ENCODE assay signal across 1 cellular context in the genomic region with DNA sequence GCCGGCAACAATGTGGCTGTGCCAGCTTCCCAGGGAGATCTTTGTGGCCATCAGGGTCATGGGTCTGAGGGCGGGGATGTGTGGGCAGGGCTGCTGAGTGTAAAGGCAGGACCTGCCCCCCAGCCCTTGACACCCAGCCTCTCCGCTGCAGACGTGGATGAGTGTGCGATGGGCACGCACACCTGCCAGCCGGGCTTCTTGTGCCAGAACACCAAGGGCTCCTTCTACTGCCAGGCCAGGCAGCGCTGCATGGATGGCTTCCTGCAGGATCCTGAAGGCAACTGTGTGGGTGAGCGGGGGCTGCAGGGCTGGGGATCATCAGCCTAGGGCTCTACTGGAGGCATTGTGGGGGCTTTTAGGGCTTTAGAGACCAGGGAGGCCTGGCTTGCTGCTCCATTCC.
TF ChIP-seq lines count a peak whose summit lies in the region.

No MANE protein-coding gene starts in this region.

TF ChIP-seq in H1, 55 proteins besides CTCF, POLR2A, EP300 and RAD21:
- TF ChIP-seq SRF (IDR thresholded peaks at IDR 0.05; ENCODE audit: low read depth, low read length) (no peak), KDM5A (IDR thresholded peaks at IDR 0.05; ENCODE audit: low read length) (no peak), RNF2 (IDR thresholded peaks at IDR 0.05; ENCODE audit: borderline replicate concordance, low read depth, low read length, missing control alignments, poor library complexity, severe bottlenecking) (no peak), SP4 (IDR thresholded peaks at IDR 0.05; ENCODE audit: low read length) (no peak), CEBPB (IDR thresholded peaks at IDR 0.05; ENCODE audit: low read depth, low read length) (no peak), NANOG (IDR thresholded peaks at IDR 0.05; ENCODE audit: insufficient read depth, low read depth, low read length, poor library complexity, severe bottlenecking) (no peak), SIN3A (conservative IDR thresholded peaks at IDR 0.05 in 1 of 2, IDR thresholded peaks at IDR 0.05 in 1 of 2; ENCODE audit: low read depth in 1 of 2, low read length in 2 of 2) (no peak)
- TF ChIP-seq, protein P1, sequence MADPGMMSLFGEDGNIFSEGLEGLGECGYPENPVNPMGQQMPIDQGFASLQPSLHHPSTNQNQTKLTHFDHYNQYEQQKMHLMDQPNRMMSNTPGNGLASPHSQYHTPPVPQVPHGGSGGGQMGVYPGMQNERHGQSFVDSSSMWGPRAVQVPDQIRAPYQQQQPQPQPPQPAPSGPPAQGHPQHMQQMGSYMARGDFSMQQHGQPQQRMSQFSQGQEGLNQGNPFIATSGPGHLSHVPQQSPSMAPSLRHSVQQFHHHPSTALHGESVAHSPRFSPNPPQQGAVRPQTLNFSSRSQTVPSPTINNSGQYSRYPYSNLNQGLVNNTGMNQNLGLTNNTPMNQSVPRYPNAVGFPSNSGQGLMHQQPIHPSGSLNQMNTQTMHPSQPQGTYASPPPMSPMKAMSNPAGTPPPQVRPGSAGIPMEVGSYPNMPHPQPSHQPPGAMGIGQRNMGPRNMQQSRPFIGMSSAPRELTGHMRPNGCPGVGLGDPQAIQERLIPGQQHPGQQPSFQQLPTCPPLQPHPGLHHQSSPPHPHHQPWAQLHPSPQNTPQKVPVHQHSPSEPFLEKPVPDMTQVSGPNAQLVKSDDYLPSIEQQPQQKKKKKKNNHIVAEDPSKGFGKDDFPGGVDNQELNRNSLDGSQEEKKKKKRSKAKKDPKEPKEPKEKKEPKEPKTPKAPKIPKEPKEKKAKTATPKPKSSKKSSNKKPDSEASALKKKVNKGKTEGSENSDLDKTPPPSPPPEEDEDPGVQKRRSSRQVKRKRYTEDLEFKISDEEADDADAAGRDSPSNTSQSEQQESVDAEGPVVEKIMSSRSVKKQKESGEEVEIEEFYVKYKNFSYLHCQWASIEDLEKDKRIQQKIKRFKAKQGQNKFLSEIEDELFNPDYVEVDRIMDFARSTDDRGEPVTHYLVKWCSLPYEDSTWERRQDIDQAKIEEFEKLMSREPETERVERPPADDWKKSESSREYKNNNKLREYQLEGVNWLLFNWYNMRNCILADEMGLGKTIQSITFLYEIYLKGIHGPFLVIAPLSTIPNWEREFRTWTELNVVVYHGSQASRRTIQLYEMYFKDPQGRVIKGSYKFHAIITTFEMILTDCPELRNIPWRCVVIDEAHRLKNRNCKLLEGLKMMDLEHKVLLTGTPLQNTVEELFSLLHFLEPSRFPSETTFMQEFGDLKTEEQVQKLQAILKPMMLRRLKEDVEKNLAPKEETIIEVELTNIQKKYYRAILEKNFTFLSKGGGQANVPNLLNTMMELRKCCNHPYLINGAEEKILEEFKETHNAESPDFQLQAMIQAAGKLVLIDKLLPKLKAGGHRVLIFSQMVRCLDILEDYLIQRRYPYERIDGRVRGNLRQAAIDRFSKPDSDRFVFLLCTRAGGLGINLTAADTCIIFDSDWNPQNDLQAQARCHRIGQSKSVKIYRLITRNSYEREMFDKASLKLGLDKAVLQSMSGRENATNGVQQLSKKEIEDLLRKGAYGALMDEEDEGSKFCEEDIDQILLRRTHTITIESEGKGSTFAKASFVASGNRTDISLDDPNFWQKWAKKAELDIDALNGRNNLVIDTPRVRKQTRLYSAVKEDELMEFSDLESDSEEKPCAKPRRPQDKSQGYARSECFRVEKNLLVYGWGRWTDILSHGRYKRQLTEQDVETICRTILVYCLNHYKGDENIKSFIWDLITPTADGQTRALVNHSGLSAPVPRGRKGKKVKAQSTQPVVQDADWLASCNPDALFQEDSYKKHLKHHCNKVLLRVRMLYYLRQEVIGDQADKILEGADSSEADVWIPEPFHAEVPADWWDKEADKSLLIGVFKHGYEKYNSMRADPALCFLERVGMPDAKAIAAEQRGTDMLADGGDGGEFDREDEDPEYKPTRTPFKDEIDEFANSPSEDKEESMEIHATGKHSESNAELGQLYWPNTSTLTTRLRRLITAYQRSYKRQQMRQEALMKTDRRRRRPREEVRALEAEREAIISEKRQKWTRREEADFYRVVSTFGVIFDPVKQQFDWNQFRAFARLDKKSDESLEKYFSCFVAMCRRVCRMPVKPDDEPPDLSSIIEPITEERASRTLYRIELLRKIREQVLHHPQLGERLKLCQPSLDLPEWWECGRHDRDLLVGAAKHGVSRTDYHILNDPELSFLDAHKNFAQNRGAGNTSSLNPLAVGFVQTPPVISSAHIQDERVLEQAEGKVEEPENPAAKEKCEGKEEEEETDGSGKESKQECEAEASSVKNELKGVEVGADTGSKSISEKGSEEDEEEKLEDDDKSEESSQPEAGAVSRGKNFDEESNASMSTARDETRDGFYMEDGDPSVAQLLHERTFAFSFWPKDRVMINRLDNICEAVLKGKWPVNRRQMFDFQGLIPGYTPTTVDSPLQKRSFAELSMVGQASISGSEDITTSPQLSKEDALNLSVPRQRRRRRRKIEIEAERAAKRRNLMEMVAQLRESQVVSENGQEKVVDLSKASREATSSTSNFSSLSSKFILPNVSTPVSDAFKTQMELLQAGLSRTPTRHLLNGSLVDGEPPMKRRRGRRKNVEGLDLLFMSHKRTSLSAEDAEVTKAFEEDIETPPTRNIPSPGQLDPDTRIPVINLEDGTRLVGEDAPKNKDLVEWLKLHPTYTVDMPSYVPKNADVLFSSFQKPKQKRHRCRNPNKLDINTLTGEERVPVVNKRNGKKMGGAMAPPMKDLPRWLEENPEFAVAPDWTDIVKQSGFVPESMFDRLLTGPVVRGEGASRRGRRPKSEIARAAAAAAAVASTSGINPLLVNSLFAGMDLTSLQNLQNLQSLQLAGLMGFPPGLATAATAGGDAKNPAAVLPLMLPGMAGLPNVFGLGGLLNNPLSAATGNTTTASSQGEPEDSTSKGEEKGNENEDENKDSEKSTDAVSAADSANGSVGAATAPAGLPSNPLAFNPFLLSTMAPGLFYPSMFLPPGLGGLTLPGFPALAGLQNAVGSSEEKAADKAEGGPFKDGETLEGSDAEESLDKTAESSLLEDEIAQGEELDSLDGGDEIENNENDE (IDR thresholded peaks at IDR 0.05; ENCODE audit: insufficient replicate concordance, low read length), result no peak
